In the genomic region with DNA sequence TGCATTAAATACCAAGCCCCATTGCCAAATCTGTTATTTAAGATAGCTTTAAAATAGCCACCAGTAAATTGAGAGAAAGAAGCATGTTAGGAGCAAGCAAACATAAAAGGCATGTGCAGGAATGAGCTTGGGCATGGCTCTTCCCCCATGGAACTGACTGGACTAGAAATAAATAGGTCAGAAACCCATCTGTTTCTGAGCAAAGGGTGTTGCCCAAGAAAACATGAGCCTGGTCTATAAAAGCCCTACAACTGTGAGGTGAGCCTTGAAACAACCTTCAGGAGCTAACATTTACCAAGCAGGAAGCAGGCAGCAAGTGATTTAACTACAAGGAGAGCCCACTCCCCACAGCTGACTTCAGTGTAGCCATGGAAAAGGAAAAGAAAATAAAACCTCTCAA, we compare ENCODE assay signal across 23 cellular contexts.
A peak's percentile ranks its signal among the peaks of the same experiment; 100 is the strongest.
DNase-seq lines count a peak whose midpoint lies in the region; ATAC-seq and TF ChIP-seq lines count a peak whose summit lies in the region.
"Had no signal": no experiment of that assay in that cellular context is flagged by ENCODE, and none has a peak within 500 bp of the region (broad histone marks: within the 10 kb centered on the region; RNA-seq: fewer than 3 reads in every experiment).

No MANE protein-coding gene starts in this region.

- H3K36me3 ChIP-seq in psoas muscle (ENCODE audit: insufficient read depth in 1 of 2, low read depth in 1 of 2), result no peaks in the 10 kb centered on the region
- H3K36me3 ChIP-seq: BLaER1, SJCRH30 had no signal

- no peaks in the 10 kb centered on the region for H3K9me3 ChIP-seq in psoas muscle
- H3K9me3 ChIP-seq: A549 had no signal

- no peaks in the 10 kb centered on the region for H3K4me1 ChIP-seq in psoas muscle
- H3K4me1 ChIP-seq: BLaER1 had no signal

- H3K4me3 ChIP-seq in psoas muscle, result no peak overlapping the region
- H3K4me3 ChIP-seq: A549, BLaER1, GM12878, K562, SJCRH30 had no signal

- no peak for ATAC-seq in psoas muscle
- ATAC-seq: A549, GM12878, HepG2, K562, Panc1 had no signal

- no peaks in the 10 kb centered on the region for H3K27me3 ChIP-seq in psoas muscle (ENCODE audit: insufficient read depth in 3 of 3, low read length in 2 of 3)
- H3K27me3 ChIP-seq: BLaER1, SJCRH30 had no signal

- intact Hi-C loops in psoas muscle (cut with DNase I), result no loop called here

- DNase-seq in AG20443 (ENCODE audit: low spot score) (peak; percentile 17), LHCN-M2 (ENCODE audit: low read depth) (peak; percentile 37), cerebellar cortex (ENCODE audit: low spot score) (peak; percentile 86), fibroblast of peridontal ligament (ENCODE audit: extremely low read depth) (peak; percentile 10), NCI-H526 (lab: John Stamatoyannopoulos, UW) (no peak), psoas muscle (no peak)
- DNase-seq in stimulated activated CD8-positive, alpha-beta memory T cell treated with anti-CD3 and anti-CD28 coated beads, Interleukin-4, amount 100 ng/mL, for 48 hours, result no peak
- DNase-seq: CD4-positive, alpha-beta T cell; COR-L47; DMS79; H9; NCI-H1105; NCI-H2029 treated with DMSO at 0.1 percent for 48 hours; NCI-H345; NCI-H524; NCI-H82; SJCRH30 had no signal

- TF ChIP-seq CTCF in psoas muscle (IDR thresholded peaks at IDR 0.05), result no peak

- no peak overlapping the region for H3K27ac ChIP-seq in psoas muscle
- H3K27ac ChIP-seq: BLaER1, SJCRH30 had no signal

Comparison
In these comparisons a context has a peak if more than half of its experiments do, and no peak if none do; other contexts are left out.
1. DNase-seq: peak in AG20443 (single experiment), LHCN-M2 (single experiment), cerebellar cortex (single experiment) and fibroblast of peridontal ligament (single experiment); none in stimulated activated CD8-positive, alpha-beta memory T cell treated with anti-CD3 and anti-CD28 coated beads, Interleukin-4, amount 100 ng/mL, for 48 hours (single experiment), NCI-H526 (0 of 2) and psoas muscle (0 of 2).